Comparison of ENCODE assay signal across 24 cellular contexts in genomic region chr6:54404791-54405190, GRCh38.
"Had no signal": no experiment of that assay in that cellular context is flagged by ENCODE, and none has a peak within 500 bp of the region (broad histone marks: within the 10 kb centered on the region; RNA-seq: fewer than 3 reads in every experiment).

No MANE protein-coding gene starts in this region.

- DNase-seq: activated CD4-positive, alpha-beta T cell treated with anti-CD3 and anti-CD28 coated beads, Interleukin-2, amount 50 U/mL, for 1 hour; activated CD4-positive, CD25-positive, alpha-beta regulatory T cell; activated CD8-positive, alpha-beta memory T cell treated with anti-CD3 and anti-CD28 coated beads, Interleukin-2, amount 50 U/mL, for 4 hours; activated CD8-positive, alpha-beta T cell treated with anti-CD3 and anti-CD28 coated beads for 36 hours; activated naive CD4-positive, alpha-beta T cell treated with anti-CD3 and anti-CD28 coated beads, Interleukin-2, amount 50 U/mL, for 16 hours; activated naive CD8-positive, alpha-beta T cell treated with anti-CD3 and anti-CD28 coated beads, Interleukin-2, amount 10 ng/mL, durations not matched to agents 7 days and 5 days; adrenal gland; aorta; body of pancreas; MM.1S; NCI-H1105; NCI-H1436; NCI-H1694 treated with DMSO at 0.1 percent for 48 hours; NCI-H2029 treated with DMSO at 0.1 percent for 48 hours; NCI-H345; NCI-H510A; NCI-H526 treated with DMSO at 0.1 percent for 48 hours; Peyer's patch; Right ventricle myocardium superior; SJCRH30; SK-N-SH; T-helper 1 cell had no signal

- H3K36me3 ChIP-seq: adrenal gland, Peyer's patch, SJCRH30 had no signal

- H3K9me3 Mint-ChIP-seq: activated naive CD8-positive, alpha-beta T cell treated with anti-CD3 and anti-CD28 coated beads, Interleukin-2, amount 10 ng/mL, durations not matched to agents 7 days and 5 days had no signal

- H3K36me3 Mint-ChIP-seq: activated naive CD8-positive, alpha-beta T cell treated with anti-CD3 and anti-CD28 coated beads, Interleukin-2, amount 10 ng/mL, durations not matched to agents 7 days and 5 days had no signal

- H3K9ac ChIP-seq: SK-N-SH had no signal

- H3K27me3 ChIP-seq: adrenal gland, body of pancreas, Peyer's patch, SJCRH30 had no signal

- ATAC-seq: activated CD8-positive, alpha-beta T cell treated with anti-CD3 and anti-CD28 coated beads for 36 hours; body of pancreas had no signal

- H3K4me1 ChIP-seq: adrenal gland, body of pancreas, Peyer's patch, SJCRH30 had no signal

- H3K4me3 Mint-ChIP-seq: activated CD8-positive, alpha-beta T cell treated with anti-CD3 and anti-CD28 coated beads for 36 hours; activated naive CD8-positive, alpha-beta T cell treated with anti-CD3 and anti-CD28 coated beads, Interleukin-2, amount 10 ng/mL, durations not matched to agents 7 days and 5 days had no signal

- H3K4me2 ChIP-seq: SK-N-SH had no signal

- H3K27ac Mint-ChIP-seq: activated CD8-positive, alpha-beta T cell treated with anti-CD3 and anti-CD28 coated beads for 36 hours; activated naive CD8-positive, alpha-beta T cell treated with anti-CD3 and anti-CD28 coated beads, Interleukin-2, amount 10 ng/mL, durations not matched to agents 7 days and 5 days had no signal

- H3K27me3 Mint-ChIP-seq: activated CD8-positive, alpha-beta T cell treated with anti-CD3 and anti-CD28 coated beads for 36 hours; activated naive CD8-positive, alpha-beta T cell treated with anti-CD3 and anti-CD28 coated beads, Interleukin-2, amount 10 ng/mL, durations not matched to agents 7 days and 5 days had no signal

- H3K27ac ChIP-seq: adrenal gland, body of pancreas, Peyer's patch, RWPE1, SJCRH30, VCaP had no signal

- H3K9me3 ChIP-seq: body of pancreas, Peyer's patch, SJCRH30 had no signal

- H3K4me1 Mint-ChIP-seq: activated naive CD8-positive, alpha-beta T cell treated with anti-CD3 and anti-CD28 coated beads, Interleukin-2, amount 10 ng/mL, durations not matched to agents 7 days and 5 days had no signal

- H3K4me3 ChIP-seq: adrenal gland, body of pancreas, Peyer's patch, SJCRH30 had no signal

- H3K9me2 ChIP-seq: SK-N-SH had no signal
